In genomic region chr12:49671051-49671765, GRCh38 we compare ENCODE assay signal across 8 cellular contexts. TPM values are rescaled to one million over a fixed set of nuclear protein-coding genes. Genes with fewer than 3 reads are reported as not detected.
A peak's percentile ranks its signal among the peaks of the same experiment; 100 is the strongest.
DNase-seq lines count a peak whose midpoint lies in the region; ATAC-seq, FAIRE-seq and TF ChIP-seq lines count a peak whose summit lies in the region.

No MANE protein-coding gene starts in this region.

- peak overlapping the region; percentile 55 for H3K4me3 Mint-ChIP-seq in activated CD4-positive, alpha-beta memory T cell treated with anti-CD3 and anti-CD28 coated beads, Interleukin-2, amount 10 ng/mL, durations not matched to agents 7 days and 5 days

- H3K27me3 ChIP-seq in HL-60 (ENCODE audit: insufficient read depth, poor library complexity, severe bottlenecking) (no peaks in the 10 kb centered on the region), esophagus squamous epithelium (no peaks in the 10 kb centered on the region)

- no peaks in the 10 kb centered on the region for H3K9me3 Mint-ChIP-seq in activated CD4-positive, alpha-beta memory T cell treated with anti-CD3 and anti-CD28 coated beads, Interleukin-2, amount 10 ng/mL, durations not matched to agents 7 days and 5 days

- FAIRE-seq in GM19239 (lab: Jason Lieb, UNC) (no peak), GM12892 (lab: Jason Lieb, UNC) (no peak)

- H3K4me3 ChIP-seq in HL-60 (replicated peaks; ENCODE audit: insufficient read depth, low read length) (no peak overlapping the region), esophagus squamous epithelium (no peak overlapping the region)

- H3K27ac ChIP-seq in HL-60 (replicated peaks): peak overlapping the region; percentile 68
- peak overlapping the region; percentile 70 to 95 (median 91) for H3K27ac ChIP-seq in esophagus squamous epithelium

- DNase-seq in HL-60 (ENCODE audit: low read depth in 1 of 2, low spot score in 1 of 2) (peak; percentile 31 to 79), esophagus squamous epithelium (lab: John Stamatoyannopoulos, UW) (no peak), GM19239 (ENCODE audit: insufficient read length, low spot score) (no peak), SW480 (ENCODE audit: low spot score) (no peak), GM12892 (ENCODE audit: insufficient read length) (no peak)
- peak; percentile 74 for DNase-seq in activated CD4-positive, alpha-beta memory T cell treated with anti-CD3 and anti-CD28 coated beads, Interleukin-2, amount 10 ng/mL, durations not matched to agents 7 days and 5 days
- DNase-seq in stimulated activated CD8-positive, alpha-beta memory T cell treated with anti-CD3 and anti-CD28 coated beads, Interleukin-12 subunit alpha, Interleukin-12 subunit beta, amount 100 ng/mL, for 4 hours (ENCODE audit: low read depth): peak; percentile 46

- TF ChIP-seq CTCF in HL-60 (IDR thresholded peaks at IDR 0.05; ENCODE audit: insufficient read depth, low read length) (no peak), esophagus squamous epithelium (IDR thresholded peaks at IDR 0.05) (no peak)

- H3K36me3 ChIP-seq in esophagus squamous epithelium: no peaks in the 10 kb centered on the region

- 55 to 58% methylated on average over 3 to 5 of the region's 5 CpGs for WGBS in esophagus squamous epithelium, 2 donors

- ATAC-seq in HG02970 (IDR thresholded peaks at IDR 0.05; ENCODE audit: low FRiP score, unreplicated experiment): no peak

- H3K27ac Mint-ChIP-seq in activated CD4-positive, alpha-beta memory T cell treated with anti-CD3 and anti-CD28 coated beads, Interleukin-2, amount 10 ng/mL, durations not matched to agents 7 days and 5 days: peak overlapping the region; percentile 94

- TF ChIP-seq POLR2A in esophagus squamous epithelium (IDR thresholded peaks at IDR 0.05) (no peak), GM12892 (IDR thresholded peaks at IDR 0.05; ENCODE audit: low read depth, low read length) (no peak; the same call in none of the 2 replicates)

- peaks cover 43 to 67% (median 54%) of the 10 kb centered on the region in 3 donors for H3K4me1 ChIP-seq in esophagus squamous epithelium

- no peaks in the 10 kb centered on the region for H3K9me3 ChIP-seq in esophagus squamous epithelium

- peaks cover 77% of the 10 kb centered on the region for H3K4me1 Mint-ChIP-seq in activated CD4-positive, alpha-beta memory T cell treated with anti-CD3 and anti-CD28 coated beads, Interleukin-2, amount 10 ng/mL, durations not matched to agents 7 days and 5 days

- intact Hi-C loops in esophagus squamous epithelium (cut with DNase I): no loop called here

- no peaks in the 10 kb centered on the region for H3K27me3 Mint-ChIP-seq in activated CD4-positive, alpha-beta memory T cell treated with anti-CD3 and anti-CD28 coated beads, Interleukin-2, amount 10 ng/mL, durations not matched to agents 7 days and 5 days

- peaks cover 5% of the 10 kb centered on the region for H3K36me3 Mint-ChIP-seq in activated CD4-positive, alpha-beta memory T cell treated with anti-CD3 and anti-CD28 coated beads, Interleukin-2, amount 10 ng/mL, durations not matched to agents 7 days and 5 days (ENCODE audit: low read depth)

- CTCF ChIA-PET in activated CD4-positive, alpha-beta memory T cell treated with anti-CD3 and anti-CD28 coated beads, Interleukin-2, amount 10 ng/mL, durations not matched to agents 7 days and 5 days (lab: Charles Lee): interaction anchor here (1.0 to 1.6 kb wide), 5 partner anchors 8 to 70 kb away, joined by 3 to 7 read pairs (median 5); partner anchors contain the start of genes FMNL3 and TMBIM6

- POLR2A ChIA-PET in activated CD4-positive, alpha-beta memory T cell treated with anti-CD3 and anti-CD28 coated beads, Interleukin-2, amount 10 ng/mL, durations not matched to agents 7 days and 5 days (lab: Charles Lee): interaction anchor here (0.7 to 7.3 kb wide), 15 partner anchors 8 to 540 kb away, joined by 3 to 80 read pairs (median 5); partner anchors contain the start of genes BCDIN3D, FMNL3, NCKAP5L and TMBIM6

RNA-seq across cellular contexts. Expression of gene FMNL3, which starts 36.0 kb away (rescaled TPM):
- total RNA-seq in activated CD4-positive, alpha-beta memory T cell treated with anti-CD3 and anti-CD28 coated beads, Interleukin-2, amount 10 ng/mL, durations not matched to agents 7 days and 5 days: 10 to 100 TPM; 34.7 to 34.9 TPM
- 1 to 10 TPM; 5.2 to 7.6 (median 5.8) TPM for total RNA-seq in esophagus squamous epithelium
- polyA plus RNA-seq in GM12892 (2012; ENCODE audit: missing spikeins): 46.0 TPM

RNA-seq across cellular contexts. Expression of gene PRPF40B, which starts 47.8 kb away (rescaled TPM):
- 1 to 10 TPM; 8.0 to 8.7 TPM for total RNA-seq in activated CD4-positive, alpha-beta memory T cell treated with anti-CD3 and anti-CD28 coated beads, Interleukin-2, amount 10 ng/mL, durations not matched to agents 7 days and 5 days
- 10 to 100 TPM in 2 of 4 donors, 1 to 10 TPM in 2; 5.2 to 14.5 (median 10.2) TPM for total RNA-seq in esophagus squamous epithelium
- polyA plus RNA-seq in GM12892 (2012; ENCODE audit: missing spikeins): 8.9 TPM

Comparison
In these comparisons a context has a peak if more than half of its experiments do, and no peak if none do; other contexts are left out.
1. DNase-seq: peak in HL-60 (2 of 2), activated CD4-positive, alpha-beta memory T cell treated with anti-CD3 and anti-CD28 coated beads, Interleukin-2, amount 10 ng/mL, durations not matched to agents 7 days and 5 days (single experiment) and stimulated activated CD8-positive, alpha-beta memory T cell treated with anti-CD3 and anti-CD28 coated beads, Interleukin-12 subunit alpha, Interleukin-12 subunit beta, amount 100 ng/mL, for 4 hours (single experiment); none in esophagus squamous epithelium (single experiment), GM19239 (single experiment), SW480 (single experiment) and GM12892 (single experiment).
2. RNA of gene FMNL3, which starts 36.0 kb away (total RNA-seq): 34.7 to 34.9 TPM in activated CD4-positive, alpha-beta memory T cell treated with anti-CD3 and anti-CD28 coated beads, Interleukin-2, amount 10 ng/mL, durations not matched to agents 7 days and 5 days; 5.2 to 7.6 TPM in esophagus squamous epithelium; every median in the first group is over 4 times any median in the second.